17 cellular contexts compared by ENCODE assay signal in genomic region chr1:203592728-203593127, GRCh38. TPM values are rescaled to one million over a fixed set of nuclear protein-coding genes. Genes with fewer than 3 reads are reported as not detected.
A peak's percentile ranks its signal among the peaks of the same experiment; 100 is the strongest.
DNase-seq lines count a peak whose midpoint lies in the region; ATAC-seq and TF ChIP-seq lines count a peak whose summit lies in the region.
"Had no signal": no experiment of that assay in that cellular context is flagged by ENCODE, and none has a peak within 500 bp of the region (broad histone marks: within the 10 kb centered on the region; RNA-seq: fewer than 3 reads in every experiment).

No MANE protein-coding gene starts in this region.

- H2BK120ac ChIP-seq in IMR-90 (ENCODE audit: low read depth, low read length): peak overlapping the region; percentile 60

- peak; percentile 46 to 48 for DNase-seq in AML-193 (lab: John Stamatoyannopoulos, UW)
- DNase-seq in IMR-90: peak; percentile 54
- peak; percentile 95 for DNase-seq in fibroblast of pulmonary artery (ENCODE audit: low read depth)
- DNase-seq in neural progenitor cell (ENCODE audit: low spot score): no peak
- DNase-seq in spleen: no peak
- no peak for DNase-seq in NCI-H2227 (lab: John Stamatoyannopoulos, UW; ENCODE audit: unreplicated experiment)
- DNase-seq in DMS53 (lab: John Stamatoyannopoulos, UW): no peak
- DNase-seq: activated CD8-positive, alpha-beta memory T cell treated with anti-CD3 and anti-CD28 coated beads for 24 hours; activated effector memory CD4-positive, alpha-beta T cell treated with Interleukin-2 at 50 U/mL for 16 hours; foreskin keratinocyte; MG63; NCI-H2107; T-helper 1 cell had no signal

- H2BK15ac ChIP-seq in IMR-90 (ENCODE audit: low read depth, low read length): peak overlapping the region; percentile 90; the same call in 2 of the 3 replicates

- peak overlapping the region; percentile 46 to 57; a peak in 3 of 4 replicates for H4K8ac ChIP-seq in IMR-90 (ENCODE audit: low read depth in 2 of 2, low read length in 2 of 2)

- POLR2A ChIA-PET in IMR-90 (lab: Charles Lee; ENCODE audit: unreplicated experiment): no interaction called here

- H3K27me3 Mint-ChIP-seq in neural progenitor cell (ENCODE audit: insufficient read depth, low read depth): peaks cover 4% of the 10 kb centered on the region

- peak overlapping the region; percentile 0; the same call in 1 of the 2 replicates for H3K14ac ChIP-seq in IMR-90 (replicated peaks; ENCODE audit: low read depth, low read length)

- H2BK5ac ChIP-seq in IMR-90 (ENCODE audit: low read depth, low read length, poor library complexity, severe bottlenecking): peak overlapping the region; percentile 25

- H3K36me3 ChIP-seq in IMR-90 (ENCODE audit: control insufficient read depth, insufficient read depth, low read length): no peaks in the 10 kb centered on the region
- H3K36me3 ChIP-seq in neural progenitor cell: no peaks in the 10 kb centered on the region
- no peaks in the 10 kb centered on the region for H3K36me3 ChIP-seq in spleen
- H3K36me3 ChIP-seq: MG63, thoracic aorta had no signal

- H3K27me3 ChIP-seq in IMR-90 (ENCODE audit: control insufficient read depth, insufficient read depth, low read length) (no peaks in the 10 kb centered on the region), neural progenitor cell (no peaks in the 10 kb centered on the region), spleen (replicated peaks in 1 of 7) (peaks cover 0 to 3% (median 0%) of the 10 kb centered on the region in 7 donors)
- H3K27me3 ChIP-seq: dorsolateral prefrontal cortex, MG63 had no signal

- H3K4me2 ChIP-seq in IMR-90 (ENCODE audit: low read depth, low read length) (no peak overlapping the region), neural progenitor cell (peak overlapping the region; percentile 69)

- H3K9ac ChIP-seq in IMR-90 (ENCODE audit: low read depth, low read length): no peak overlapping the region
- no peak overlapping the region for H3K9ac ChIP-seq in neural progenitor cell

- no TSS peak for BruUV-seq in IMR-90 (replicated peaks; lab: Mats Ljungman, UMichigan)

- H2BK20ac ChIP-seq in IMR-90 (ENCODE audit: low read depth, low read length): peak overlapping the region; percentile 27; the same call in 1 of the 2 replicates

- no peak overlapping the region for H3K4me3 ChIP-seq in IMR-90 (ENCODE audit: insufficient read depth, low read depth, low read length)
- H3K4me3 ChIP-seq in fibroblast of pulmonary artery (replicated peaks; ENCODE audit: low read depth, low read length): no peak overlapping the region
- no peak overlapping the region for H3K4me3 ChIP-seq in neural progenitor cell
- no peak overlapping the region for H3K4me3 ChIP-seq in spleen
- H3K4me3 ChIP-seq: dorsolateral prefrontal cortex, MG63, thoracic aorta had no signal

- H3F3A ChIP-seq in neural progenitor cell (ENCODE audit: low read depth): peaks cover 38% of the 10 kb centered on the region

- H3K9me3 Mint-ChIP-seq in neural progenitor cell: no peaks in the 10 kb centered on the region
- H3K9me3 Mint-ChIP-seq: WTC11 had no signal

- peak overlapping the region; percentile 49 for H3K18ac ChIP-seq in IMR-90 (ENCODE audit: low read depth, low read length)

- H3K4ac ChIP-seq in IMR-90 (ENCODE audit: low read depth, low read length): peak overlapping the region; percentile 72

- H3K56ac ChIP-seq in IMR-90 (ENCODE audit: extremely low read depth, insufficient read depth, low read length): no peak overlapping the region

- no peaks in the 10 kb centered on the region for H3K36me3 Mint-ChIP-seq in neural progenitor cell
- H3K36me3 Mint-ChIP-seq: WTC11 had no signal

- H3K27ac ChIP-seq in IMR-90 (ENCODE audit: insufficient read depth, low read length) (no peak overlapping the region), neural progenitor cell (no peak overlapping the region), spleen (peak overlapping the region in 3 of 8 donors; percentile 3 to 38 (median 10))
- H3K27ac ChIP-seq: foreskin keratinocyte, thoracic aorta had no signal

- H3K27ac Mint-ChIP-seq in neural progenitor cell: peak overlapping the region; percentile 27
- H3K27ac Mint-ChIP-seq: WTC11 had no signal

- in situ Hi-C loops in IMR-90 (cut with MboI; ENCODE audit: low sequenced_read_pairs): no loop called here

- ATAC-seq in IMR-90 (ENCODE audit: low read depth) (no peak), esophagus mucosa (no peak)

- H4K91ac ChIP-seq in IMR-90 (ENCODE audit: insufficient read depth, low read depth, low read length): peak overlapping the region; percentile 38; the same call in 1 of the 2 replicates

- CTCF ChIA-PET in IMR-90 (lab: Yijun Ruan, JAX): no interaction called here

- intact Hi-C loops in IMR-90 (cut with micrococcal nuclease): no loop called here
- intact Hi-C loops in spleen (cut with DNase I; ENCODE audit: low total_unique reads): no loop called here

- no peaks in the 10 kb centered on the region for H3K79me2 ChIP-seq in neural progenitor cell (ENCODE audit: low read depth)

- dilution Hi-C loops in IMR-90 (cut with HindIII; ENCODE audit: low sequenced_read_pairs, unreplicated experiment): no loop called here

- TF ChIP-seq CTCF in IMR-90 (conservative IDR thresholded peaks at IDR 0.05; ENCODE audit: low read depth, low read length) (no peak), fibroblast of pulmonary artery (IDR thresholded peaks at IDR 0.05; ENCODE audit: low read length, missing control alignments) (no peak), neural progenitor cell (IDR thresholded peaks at IDR 0.05) (no peak), spleen (IDR thresholded peaks at IDR 0.05 in 8 of 11, conservative IDR thresholded peaks at IDR 0.05 in 3 of 11) (no peak)

- H2AK9ac ChIP-seq in IMR-90 (replicated peaks; ENCODE audit: low read depth, low read length, poor library complexity): no peak overlapping the region

- H3K23ac ChIP-seq in IMR-90 (ENCODE audit: low read depth, low read length): no peak overlapping the region

- no peaks in the 10 kb centered on the region for H3K79me1 ChIP-seq in IMR-90 (ENCODE audit: low read depth in 1 of 2, low read length in 2 of 2)

- TF ChIP-seq POLR2A in IMR-90 (IDR thresholded peaks at IDR 0.05; ENCODE audit: low read depth, low read length) (no peak), spleen (IDR thresholded peaks at IDR 0.05) (no peak)

- H3K4me1 Mint-ChIP-seq in neural progenitor cell: peaks cover 70% of the 10 kb centered on the region

- H3K9me1 ChIP-seq in IMR-90 (ENCODE audit: insufficient read depth, low read length): peaks cover 20% of the 10 kb centered on the region

- H3K9me3 ChIP-seq in IMR-90 (ENCODE audit: control insufficient read depth, insufficient read depth, low read length) (no peaks in the 10 kb centered on the region), neural progenitor cell (ENCODE audit: low read depth) (no peaks in the 10 kb centered on the region), spleen (no peaks in the 10 kb centered on the region)
- H3K9me3 ChIP-seq: MG63, thoracic aorta had no signal

- peak overlapping the region; percentile 57 for H3K4me3 Mint-ChIP-seq in neural progenitor cell
- H3K4me3 Mint-ChIP-seq: WTC11 had no signal

- H2AFZ ChIP-seq in IMR-90 (replicated peaks; ENCODE audit: low read length, poor library complexity) (peak overlapping the region; percentile 47), neural progenitor cell (replicated peaks) (no peak overlapping the region)

- H4K20me1 ChIP-seq in IMR-90 (ENCODE audit: insufficient read depth, low read length) (no peaks in the 10 kb centered on the region), neural progenitor cell (ENCODE audit: low read depth) (no peaks in the 10 kb centered on the region)

- H2AK5ac ChIP-seq in IMR-90 (ENCODE audit: low read depth, low read length): peak overlapping the region; percentile 42

- peaks cover 25% of the 10 kb centered on the region for H3K4me1 ChIP-seq in IMR-90 (ENCODE audit: control insufficient read depth, insufficient read depth, low read length)
- peaks cover 43% of the 10 kb centered on the region for H3K4me1 ChIP-seq in neural progenitor cell
- H3K4me1 ChIP-seq in spleen: peaks cover 0 to 20% (median 12%) of the 10 kb centered on the region in 6 donors

- peak overlapping the region; percentile 41 for H4K5ac ChIP-seq in IMR-90 (ENCODE audit: low read depth, low read length)

- no peak for TF ChIP-seq RAD21 in IMR-90 (IDR thresholded peaks at IDR 0.05; ENCODE audit: low read length)

- 80% methylated on average over 1 of the region's 5 CpGs; no CpG with 5 or more reads in 1 of the 2 experiments for WGBS in IMR-90 (ENCODE audit: extremely low coverage in 2 of 2, insufficient read length in 1 of 2), 2 experiments
- 38 to 70% (median 47%) methylated on average over 5 of the region's 5 CpGs for WGBS in spleen, 5 donors

TF ChIP-seq in IMR-90, 13 proteins besides CTCF, POLR2A, EP300 and RAD21 (continues in another document):
- TF ChIP-seq USF2 (IDR thresholded peaks at IDR 0.05; ENCODE audit: low read depth, low read length): no peak
- TF ChIP-seq ELK1 (IDR thresholded peaks at IDR 0.05; ENCODE audit: borderline replicate concordance, low read depth, low read length): no peak
- no peak for TF ChIP-seq BHLHE40 (IDR thresholded peaks at IDR 0.05; ENCODE audit: low read depth, low read length)
- TF ChIP-seq MXI1 (IDR thresholded peaks at IDR 0.05; ENCODE audit: borderline replicate concordance, low read depth, low read length): no peak
- TF ChIP-seq NFE2L2 (IDR thresholded peaks at IDR 0.05; ENCODE audit: low read depth, low read length): no peak
- TF ChIP-seq FOS (IDR thresholded peaks at IDR 0.05; ENCODE audit: low read depth, low read length): no peak

RNA-seq across cellular contexts. Expression of gene ATP2B4, which starts 33.9 kb away (rescaled TPM):
- 290 and 311 TPM in 2 replicates for total RNA-seq in IMR-90 (2012; rRNA removed)
- 172 TPM in 2 replicates for polyA plus RNA-seq in IMR-90 (2012; rRNA removed)
- 65.5 and 87.1 TPM in 2 replicates for polyA plus RNA-seq in IMR-90 (2012; cell fraction: cytosol; rRNA removed)
- polyA plus RNA-seq in IMR-90 (2012; cell fraction: nucleus; rRNA removed; ENCODE audit: low replicate concordance): 90.6 and 259 TPM in 2 replicates
- total RNA-seq in neural progenitor cell (ENCODE audit: low replicate concordance): 39.6 and 39.8 TPM in 2 replicates
- total RNA-seq in spleen: 10 to 100 TPM; 34.5 to 78.5 (median 55.2) TPM
- polyA plus RNA-seq in spleen: 1 to 10 TPM; 6.2 to 8.6 (median 6.7) TPM
- 28.3 TPM for total RNA-seq in esophagus mucosa

Comparison
In these comparisons a context has a peak if more than half of its experiments do, and no peak if none do; other contexts are left out.
1. DNase-seq: peak in AML-193 (2 of 2), IMR-90 (single experiment) and fibroblast of pulmonary artery (single experiment); none in neural progenitor cell (single experiment), spleen (single experiment), NCI-H2227 (single experiment) and DMS53 (single experiment).